Comparison of ENCODE assay signal across 8 cellular contexts in the genomic region with DNA sequence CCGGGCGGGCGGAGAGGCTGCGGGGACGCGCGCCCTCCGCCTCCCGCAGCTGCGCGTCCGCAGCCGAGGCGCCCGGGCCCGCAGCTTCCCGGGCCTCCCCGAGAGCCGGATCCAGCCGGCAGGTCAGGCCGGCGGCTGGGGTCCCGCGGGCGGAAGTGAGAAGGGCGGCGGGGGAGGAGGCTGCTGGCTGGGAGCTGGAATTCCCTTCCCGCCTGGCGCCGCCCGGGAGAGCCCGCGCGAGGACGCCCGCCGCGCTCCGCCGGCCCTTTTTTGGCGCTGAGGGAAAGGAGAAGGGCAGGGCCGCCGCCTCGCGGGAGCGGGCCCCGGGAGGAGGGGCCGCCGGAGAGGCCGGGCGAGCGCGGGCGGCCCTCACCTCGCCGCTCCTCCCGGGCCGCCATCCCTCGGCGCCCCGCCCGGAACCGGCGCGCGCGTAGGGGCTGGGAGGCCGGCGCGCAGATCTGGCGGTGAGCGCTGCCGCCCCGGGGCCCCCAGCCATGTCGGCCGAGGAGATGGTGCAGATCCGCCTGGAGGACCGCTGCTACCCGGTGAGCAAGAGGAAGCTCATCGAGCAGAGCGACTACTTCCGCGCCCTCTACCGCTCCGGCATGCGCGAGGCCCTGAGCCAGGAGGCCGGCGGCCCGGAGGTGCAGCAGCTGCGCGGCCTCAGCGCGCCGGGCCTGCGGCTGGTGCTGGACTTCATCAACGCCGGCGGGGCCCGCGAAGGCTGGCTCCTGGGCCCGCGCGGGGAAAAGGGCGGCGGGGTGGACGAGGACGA. TPM values are rescaled to one million over a fixed set of nuclear protein-coding genes. Genes with fewer than 3 reads are reported as not detected.
DNase-seq lines count a peak whose midpoint lies in the region; ATAC-seq, FAIRE-seq and TF ChIP-seq lines count a peak whose summit lies in the region.

A gene with protein sequence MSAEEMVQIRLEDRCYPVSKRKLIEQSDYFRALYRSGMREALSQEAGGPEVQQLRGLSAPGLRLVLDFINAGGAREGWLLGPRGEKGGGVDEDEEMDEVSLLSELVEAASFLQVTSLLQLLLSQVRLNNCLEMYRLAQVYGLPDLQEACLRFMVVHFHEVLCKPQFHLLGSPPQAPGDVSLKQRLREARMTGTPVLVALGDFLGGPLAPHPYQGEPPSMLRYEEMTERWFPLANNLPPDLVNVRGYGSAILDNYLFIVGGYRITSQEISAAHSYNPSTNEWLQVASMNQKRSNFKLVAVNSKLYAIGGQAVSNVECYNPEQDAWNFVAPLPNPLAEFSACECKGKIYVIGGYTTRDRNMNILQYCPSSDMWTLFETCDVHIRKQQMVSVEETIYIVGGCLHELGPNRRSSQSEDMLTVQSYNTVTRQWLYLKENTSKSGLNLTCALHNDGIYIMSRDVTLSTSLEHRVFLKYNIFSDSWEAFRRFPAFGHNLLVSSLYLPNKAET (plus strand): TSS at position 397 of the 775 bp plus-strand sequence. CDS start 98 bp downstream, at position 495.
MANSC4 (minus strand) TSS at position 400 of the 775 bp plus-strand sequence. CDS start 8,960 bp downstream, outside the sequence.

- H3K9me3 ChIP-seq in GM23248 (ENCODE audit: low read depth) (no peaks in the 10 kb centered on the region), KOPT-K1 (ENCODE audit: insufficient read depth, low read length, poor library complexity, severe bottlenecking) (no peaks in the 10 kb centered on the region), pancreas (no peaks in the 10 kb centered on the region), tibial nerve (no peaks in the 10 kb centered on the region)

- no peaks in the 10 kb centered on the region for H3K9me3 Mint-ChIP-seq in activated naive CD4-positive, alpha-beta T cell treated with anti-CD3 and anti-CD28 coated beads, Interleukin-2, amount 50 U/mL, for 72 hours

- H3K27ac ChIP-seq in GM23248 (peak within 1 kb of the TSS; percentile 76), KOPT-K1 (ENCODE audit: low read depth, low read length, poor library complexity, severe bottlenecking) (peak within 1 kb of the TSS; percentile 85), pancreas (peak within 1 kb of the TSS; percentile 70 to 91 (median 90)), tibial nerve (peak within 1 kb of the TSS; percentile 80 to 96 (median 89))

- H3K36me3 Mint-ChIP-seq in activated naive CD4-positive, alpha-beta T cell treated with anti-CD3 and anti-CD28 coated beads, Interleukin-2, amount 50 U/mL, for 72 hours = peaks cover 14 to 17% of the 10 kb centered on the region in 2 donors

- H3K4me1 ChIP-seq in GM23248 (ENCODE audit: insufficient read depth) (peaks cover 13% of the 10 kb centered on the region), pancreas (peaks cover 0 to 21% (median 17%) of the 10 kb centered on the region in 3 donors), tibial nerve (peaks cover 0 to 46% (median 10%) of the 10 kb centered on the region in 4 donors)

- H3K9me2 ChIP-seq in GM23248 (ENCODE audit: insufficient read depth) = no peaks in the 10 kb centered on the region

- TF ChIP-seq CTCF in pancreas (IDR thresholded peaks at IDR 0.05) (no peak), tibial nerve (IDR thresholded peaks at IDR 0.05) (peak in 3 of 5 experiments; percentile 9 to 29 (median 26))

- H3K27me3 ChIP-seq in GM23248 (replicated peaks; ENCODE audit: insufficient read depth) = no peaks in the 10 kb centered on the region
- no peaks in the 10 kb centered on the region for H3K27me3 ChIP-seq in pancreas
- no peaks in the 10 kb centered on the region for H3K27me3 ChIP-seq in tibial nerve

- WGBS in GM23248 (ENCODE audit: low coverage in 1 of 2, low lambda C conversion rate in 2 of 2, missing lambda C conversion rate in 2 of 2), 2 experiments = 0 to 1% methylated on average over 75 to 77 of the region's 108 CpGs
- 0 to 1% methylated on average over 81 to 108 of the region's 108 CpGs for WGBS in pancreas, 2 donors
- WGBS in tibial nerve, 2 donors = 0% methylated on average over 40 to 67 of the region's 108 CpGs

- peak within 1 kb of the TSS; percentile 81 for H3K4me3 ChIP-seq in GM23248
- H3K4me3 ChIP-seq in pancreas = peak within 1 kb of the TSS; percentile 63 to 87 (median 76)
- H3K4me3 ChIP-seq in tibial nerve = peak within 1 kb of the TSS; percentile 56 to 90 (median 76)

- DNase-seq in GDM1 (lab: John Stamatoyannopoulos, UW) (peak; percentile 65), GM23248 (peak; percentile 88), SK-N-DZ (ENCODE audit: low spot score) (peak; percentile 79), Right ventricle myocardium inferior (ENCODE audit: missing footprints) (peak; percentile 89), pancreas (peak; percentile 69 to 89 (median 74)), tibial nerve (ENCODE audit: low spot score in 2 of 2) (peak; percentile 33 to 38)
- DNase-seq in activated naive CD4-positive, alpha-beta T cell treated with anti-CD3 and anti-CD28 coated beads, Interleukin-2, amount 50 U/mL, for 72 hours (ENCODE audit: low spot score in 2 of 2) = peak; percentile 68 to 74

- peak within 1 kb of the TSS; percentile 88 for H3K4me2 ChIP-seq in GM23248 (ENCODE audit: unreplicated experiment)

- H3K27ac Mint-ChIP-seq in activated naive CD4-positive, alpha-beta T cell treated with anti-CD3 and anti-CD28 coated beads, Interleukin-2, amount 50 U/mL, for 72 hours = peak within 1 kb of the TSS; percentile 79 to 92

- H3K36me3 ChIP-seq in GM23248 (ENCODE audit: low read depth) = no peaks in the 10 kb centered on the region
- peaks cover 11% of the 10 kb centered on the region for H3K36me3 ChIP-seq in KOPT-K1 (ENCODE audit: insufficient read depth, low read length)
- no peaks in the 10 kb centered on the region for H3K36me3 ChIP-seq in pancreas
- H3K36me3 ChIP-seq in tibial nerve = peaks cover 0 to 5% (median 0%) of the 10 kb centered on the region in 3 donors

- no peaks in the 10 kb centered on the region for H4K20me1 ChIP-seq in GM23248 (ENCODE audit: insufficient read depth)

- peak within 1 kb of the TSS; percentile 94 for H2AFZ ChIP-seq in GM23248

- peaks cover 48% of the 10 kb centered on the region for H3K79me2 ChIP-seq in GM23248 (ENCODE audit: insufficient read depth)

- TF ChIP-seq POLR2A in tibial nerve (IDR thresholded peaks at IDR 0.05) = peak in 1 of 2 donors; percentile 57

- peak; percentile 88 for ATAC-seq in activated naive CD4-positive, alpha-beta T cell treated with anti-CD3 and anti-CD28 coated beads, Interleukin-2, amount 50 U/mL, for 72 hours
- ATAC-seq in Right ventricle myocardium inferior = peak; percentile 93
- ATAC-seq in pancreas = peak; percentile 85 to 91 (median 88)

- in situ Hi-C loops in GM23248 (cut with MboI) = no loop called here

- H3F3A ChIP-seq in GM23248 (ENCODE audit: insufficient read depth) = 0 out of 2 replicates have a peak, but pooled peaks cover 14% of the 10 kb centered on the region

- TF ChIP-seq EP300 in tibial nerve (IDR thresholded peaks at IDR 0.05) = peak in 1 of 2 donors; percentile 51

- intact Hi-C loops in Right ventricle myocardium inferior (cut with DNase I) (no loop called here), pancreas (cut with DNase I) (no loop called here)

- no peak for FAIRE-seq in pancreas (lab: Jason Lieb, UNC)

- H3K9ac ChIP-seq in GM23248 = peak within 1 kb of the TSS; percentile 89

RNA-seq across cellular contexts. Expression of the first gene that starts in this region (rescaled TPM):
- 24.0 and 24.8 TPM in 2 replicates for total RNA-seq in GM23248 (2014; rRNA removed; shearing (Covaris generic))
- polyA plus RNA-seq in GM23248 (2016; fragmentation: Nextera tagmentation; extraction: Ambion mirVana) = 13.6 and 15.3 TPM in 2 replicates
- polyA plus RNA-seq in SK-N-DZ (2014; cell fraction: cytosol; rRNA removed) = 23.3 and 26.6 TPM in 2 replicates
- 34.5 and 52.4 TPM in 2 replicates for polyA plus RNA-seq in SK-N-DZ (2014; cell fraction: nucleus; rRNA removed)
- total RNA-seq in activated naive CD4-positive, alpha-beta T cell treated with anti-CD3 and anti-CD28 coated beads, Interleukin-2, amount 50 U/mL, for 72 hours = 10 to 100 TPM in 1 of 2 donors, 1 to 10 TPM in 1; 7.1 to 14.3 TPM
- 5.6 TPM for total RNA-seq in Right ventricle myocardium inferior
- total RNA-seq in pancreas = 10 to 100 TPM; 10.7 to 21.3 (median 15.1) TPM
- 10 to 100 TPM; 14.5 to 20.1 TPM for polyA plus RNA-seq in pancreas
- total RNA-seq in tibial nerve = 10 to 100 TPM; 35.2 to 49.2 (median 42.2) TPM

RNA-seq across cellular contexts. Expression of gene MANSC4, which starts in this region (rescaled TPM):
- total RNA-seq in GM23248 (2014; rRNA removed; shearing (Covaris generic)) = not detected in 2 replicates
- polyA plus RNA-seq in GM23248 (2016; fragmentation: Nextera tagmentation; extraction: Ambion mirVana) = not detected in 2 replicates
- not detected in 2 replicates for polyA plus RNA-seq in SK-N-DZ (2014; cell fraction: cytosol; rRNA removed)
- polyA plus RNA-seq in SK-N-DZ (2014; cell fraction: nucleus; rRNA removed) = not detected in 2 replicates
- not detected for total RNA-seq in activated naive CD4-positive, alpha-beta T cell treated with anti-CD3 and anti-CD28 coated beads, Interleukin-2, amount 50 U/mL, for 72 hours
- total RNA-seq in Right ventricle myocardium inferior = not detected
- total RNA-seq in pancreas = under 1 TPM in 1 of 6 donors, not detected in 5; 0.19 TPM
- polyA plus RNA-seq in pancreas = 1 to 10 TPM in 1 of 2 donors, under 1 TPM in 1; 0.23 to 2.3 TPM
- total RNA-seq in tibial nerve = 1 to 10 TPM in 1 of 4 donors, under 1 TPM in 1, not detected in 2; 0.78 to 1.5 TPM

Comparison
In these comparisons a context has a peak if more than half of its experiments do, and no peak if none do; other contexts are left out.
1. Peak in every context shown above with its lines: DNase-seq, ATAC-seq, H3K4me3 ChIP-seq and H3K27ac ChIP-seq.
2. DNase-seq: peak in every context shown above with its lines; median percentile 89 in Right ventricle myocardium inferior; 88 in GM23248; 79 in SK-N-DZ; 74 in pancreas; 71 in activated naive CD4-positive, alpha-beta T cell treated with anti-CD3 and anti-CD28 coated beads, Interleukin-2, amount 50 U/mL, for 72 hours; 65 in GDM1; 36 in tibial nerve.
3. CTCF ChIP-seq: peak in tibial nerve (3 of 5); none in pancreas (0 of 4).